In genomic region chr4:1410491-1411325, GRCh38 we compare ENCODE assay signal across 11 cellular contexts. TPM values are rescaled to one million over a fixed set of nuclear protein-coding genes. Genes with fewer than 3 reads are reported as not detected.
DNase-seq lines count a peak whose midpoint lies in the region; ATAC-seq, FAIRE-seq and TF ChIP-seq lines count a peak whose summit lies in the region.
"Had no signal": no experiment of that assay in that cellular context is flagged by ENCODE, and none has a peak within 500 bp of the region (broad histone marks: within the 10 kb centered on the region; RNA-seq: fewer than 3 reads in every experiment).

No MANE protein-coding gene starts in this region.

- H3K9me3 Mint-ChIP-seq in activated CD4-positive, alpha-beta memory T cell treated with anti-CD3 and anti-CD28 coated beads, Interleukin-2, amount 10 ng/mL, durations not matched to agents 7 days and 5 days, result no peaks in the 10 kb centered on the region

- H3K36me3 Mint-ChIP-seq in activated CD4-positive, alpha-beta memory T cell treated with anti-CD3 and anti-CD28 coated beads, Interleukin-2, amount 10 ng/mL, durations not matched to agents 7 days and 5 days (ENCODE audit: low read depth), result peaks cover 6% of the 10 kb centered on the region

- in situ Hi-C loops in gastrocnemius medialis (cut with MboI; ENCODE audit: low sequenced_read_pairs in 4 of 4), result no loop called here

- no peaks in the 10 kb centered on the region for H3K4me1 ChIP-seq in psoas muscle
- H3K4me1 ChIP-seq in gastrocnemius medialis, result no peaks in the 10 kb centered on the region
- H3K4me1 ChIP-seq: BLaER1 had no signal

- H3K27me3 ChIP-seq in psoas muscle (ENCODE audit: insufficient read depth in 3 of 3, low read length in 2 of 3) (peaks cover 2 to 92% (median 29%) of the 10 kb centered on the region in 3 donors), gastrocnemius medialis (peaks cover 78 to 87% (median 84%) of the 10 kb centered on the region in 3 donors)

- no peak overlapping the region for H3K4me3 Mint-ChIP-seq in activated CD4-positive, alpha-beta memory T cell treated with anti-CD3 and anti-CD28 coated beads, Interleukin-2, amount 10 ng/mL, durations not matched to agents 7 days and 5 days

- no peak for TF ChIP-seq POLR2A in gastrocnemius medialis (IDR thresholded peaks at IDR 0.05)

- 16 to 24% (median 21%) methylated on average over 39 to 48 of the region's 48 CpGs for WGBS in psoas muscle, 3 donors

- no peaks in the 10 kb centered on the region for H3K9me3 ChIP-seq in psoas muscle
- no peaks in the 10 kb centered on the region for H3K9me3 ChIP-seq in gastrocnemius medialis

- CTCF ChIA-PET in activated CD4-positive, alpha-beta memory T cell treated with anti-CD3 and anti-CD28 coated beads, Interleukin-2, amount 10 ng/mL, durations not matched to agents 7 days and 5 days (lab: Charles Lee), result no interaction called here

- no peak overlapping the region for H3K27ac Mint-ChIP-seq in activated CD4-positive, alpha-beta memory T cell treated with anti-CD3 and anti-CD28 coated beads, Interleukin-2, amount 10 ng/mL, durations not matched to agents 7 days and 5 days

- POLR2A ChIA-PET in activated CD4-positive, alpha-beta memory T cell treated with anti-CD3 and anti-CD28 coated beads, Interleukin-2, amount 10 ng/mL, durations not matched to agents 7 days and 5 days (lab: Charles Lee), result no interaction called here

- ATAC-seq in psoas muscle (no peak), GM21786 (IDR thresholded peaks at IDR 0.05; ENCODE audit: unreplicated experiment) (no peak), gastrocnemius medialis (no peak), HG02870 (IDR thresholded peaks at IDR 0.05; ENCODE audit: unreplicated experiment) (no peak)

- H3K27me3 Mint-ChIP-seq in activated CD4-positive, alpha-beta memory T cell treated with anti-CD3 and anti-CD28 coated beads, Interleukin-2, amount 10 ng/mL, durations not matched to agents 7 days and 5 days, result peaks cover 31% of the 10 kb centered on the region

- TF ChIP-seq CTCF in psoas muscle (IDR thresholded peaks at IDR 0.05) (no peak), gastrocnemius medialis (IDR thresholded peaks at IDR 0.05 in 4 of 5, conservative IDR thresholded peaks at IDR 0.05 in 1 of 5) (no peak)

- H3K36me3 ChIP-seq in psoas muscle (ENCODE audit: insufficient read depth in 1 of 2, low read depth in 1 of 2) (no peaks in the 10 kb centered on the region), gastrocnemius medialis (no peaks in the 10 kb centered on the region)
- H3K36me3 ChIP-seq: BLaER1 had no signal

- no peak overlapping the region for H3K4me3 ChIP-seq in psoas muscle
- no peak overlapping the region for H3K4me3 ChIP-seq in gastrocnemius medialis
- H3K4me3 ChIP-seq: BLaER1, SK-N-MC had no signal

- H3K27ac ChIP-seq in psoas muscle, result no peak overlapping the region
- H3K27ac ChIP-seq in gastrocnemius medialis, result no peak overlapping the region
- H3K27ac ChIP-seq: BLaER1, SK-N-MC had no signal

- peaks cover 2% of the 10 kb centered on the region for H3K4me1 Mint-ChIP-seq in activated CD4-positive, alpha-beta memory T cell treated with anti-CD3 and anti-CD28 coated beads, Interleukin-2, amount 10 ng/mL, durations not matched to agents 7 days and 5 days

- no peak for FAIRE-seq in frontal cortex (lab: Jason Lieb, UNC)

- intact Hi-C loops in psoas muscle (cut with DNase I), result no loop called here
- intact Hi-C loops in gastrocnemius medialis (cut with DNase I; ENCODE audit: low total_unique reads), result no loop called here

- DNase-seq in activated T-cell treated with anti-CD3 and anti-CD28 coated beads for 1 hour (ENCODE audit: low read depth) (peak; percentile 16), activated T-cell treated with anti-CD3 and anti-CD28 coated beads for 4 hours (no peak), frontal cortex (ENCODE audit: low spot score in 2 of 2) (peak; percentile 65 to 72), psoas muscle (peak; percentile 43 to 55), gastrocnemius medialis (no peak)
- peak; percentile 36 for DNase-seq in activated CD4-positive, alpha-beta memory T cell treated with anti-CD3 and anti-CD28 coated beads, Interleukin-2, amount 10 ng/mL, durations not matched to agents 7 days and 5 days

RNA-seq across cellular contexts. Expression of gene NKX1-1, which starts 4.5 kb away (rescaled TPM):
- total RNA-seq in activated CD4-positive, alpha-beta memory T cell treated with anti-CD3 and anti-CD28 coated beads, Interleukin-2, amount 10 ng/mL, durations not matched to agents 7 days and 5 days, result not detected
- total RNA-seq in frontal cortex, result not detected
- total RNA-seq in psoas muscle, result not detected
- not detected for polyA plus RNA-seq in psoas muscle
- not detected for total RNA-seq in gastrocnemius medialis
- polyA plus RNA-seq: thymus had no signal

Comparison
In these comparisons a context has a peak if more than half of its experiments do, and no peak if none do; other contexts are left out.
1. DNase-seq: peak in activated T-cell treated with anti-CD3 and anti-CD28 coated beads for 1 hour (single experiment), activated CD4-positive, alpha-beta memory T cell treated with anti-CD3 and anti-CD28 coated beads, Interleukin-2, amount 10 ng/mL, durations not matched to agents 7 days and 5 days (single experiment), frontal cortex (2 of 2) and psoas muscle (2 of 2); none in activated T-cell treated with anti-CD3 and anti-CD28 coated beads for 4 hours (single experiment) and gastrocnemius medialis (0 of 2).